21 cellular contexts compared by ENCODE assay signal in genomic region chr9:134548185-134548584, GRCh38.
DNase-seq lines count a peak whose midpoint lies in the region; ATAC-seq and TF ChIP-seq lines count a peak whose summit lies in the region.
"Had no signal": no experiment of that assay in that cellular context is flagged by ENCODE, and none has a peak within 500 bp of the region (broad histone marks: within the 10 kb centered on the region; RNA-seq: fewer than 3 reads in every experiment).

No MANE protein-coding gene starts in this region.

- H3K4me3 Mint-ChIP-seq in natural killer cell treated with Interleukin-12 subunit alpha and Interleukin-12 subunit beta and Interleukin-15 and Interleukin-18, amount 100 ng/mL, for 72 hours: no peak overlapping the region
- H3K4me3 Mint-ChIP-seq in natural killer cell: no peak overlapping the region
- no peak overlapping the region for H3K4me3 Mint-ChIP-seq in mesothelial cell of epicardium
- H3K4me3 Mint-ChIP-seq: CD4-positive, alpha-beta memory T cell; GM23338; HFFc6; IgD-negative memory B cell had no signal

- intact Hi-C loops in natural killer cell (cut with micrococcal nuclease): no loop called here
- intact Hi-C loops in posterior vena cava (cut with DNase I): no loop called here

- ATAC-seq in natural killer cell treated with Interleukin-12 subunit alpha and Interleukin-12 subunit beta and Interleukin-15 and Interleukin-18, amount 100 ng/mL, for 72 hours: no peak
- ATAC-seq in natural killer cell (no peak), GM21576 (IDR thresholded peaks at IDR 0.05; ENCODE audit: unreplicated experiment) (no peak), HG02938 (IDR thresholded peaks at IDR 0.05; ENCODE audit: unreplicated experiment) (no peak)
- ATAC-seq: GM23338 had no signal

- no peak for TF ChIP-seq CTCF in natural killer cell (IDR thresholded peaks at IDR 0.05)
- TF ChIP-seq CTCF in mesothelial cell of epicardium (IDR thresholded peaks at IDR 0.05; ENCODE audit: unreplicated experiment): no peak
- no peak for TF ChIP-seq CTCF in foreskin fibroblast (IDR thresholded peaks at IDR 0.05; ENCODE audit: low read depth, low read length)

- H3K4me3 ChIP-seq in foreskin fibroblast (ENCODE audit: low read depth in 1 of 2, low read length in 2 of 2): no peak overlapping the region
- H3K4me3 ChIP-seq: GM23338, HAP-1, PC-9 had no signal

- H3K4me1 Mint-ChIP-seq in natural killer cell treated with Interleukin-12 subunit alpha and Interleukin-12 subunit beta and Interleukin-15 and Interleukin-18, amount 100 ng/mL, for 72 hours (ENCODE audit: low read depth in 2 of 2): no peaks in the 10 kb centered on the region
- no peaks in the 10 kb centered on the region for H3K4me1 Mint-ChIP-seq in natural killer cell
- H3K4me1 Mint-ChIP-seq in mesothelial cell of epicardium: peaks cover 75% of the 10 kb centered on the region
- H3K4me1 Mint-ChIP-seq: CD4-positive, alpha-beta memory T cell; IgD-negative memory B cell had no signal

- no peaks in the 10 kb centered on the region for H3K9me3 Mint-ChIP-seq in natural killer cell treated with Interleukin-12 subunit alpha and Interleukin-12 subunit beta and Interleukin-15 and Interleukin-18, amount 100 ng/mL, for 72 hours
- H3K9me3 Mint-ChIP-seq in natural killer cell (no peaks in the 10 kb centered on the region), mesothelial cell of epicardium (no peaks in the 10 kb centered on the region)
- H3K9me3 Mint-ChIP-seq: IgD-negative memory B cell had no signal

- peaks cover 6% of the 10 kb centered on the region in 2 donors for H3K27me3 Mint-ChIP-seq in natural killer cell treated with Interleukin-12 subunit alpha and Interleukin-12 subunit beta and Interleukin-15 and Interleukin-18, amount 100 ng/mL, for 72 hours
- H3K27me3 Mint-ChIP-seq in natural killer cell (ENCODE audit: low read depth in 2 of 2) (peaks cover 0 to 3% of the 10 kb centered on the region in 2 donors), mesothelial cell of epicardium (ENCODE audit: low read depth) (no peaks in the 10 kb centered on the region)

- DNase-seq in natural killer cell treated with Interleukin-12 subunit alpha and Interleukin-12 subunit beta and Interleukin-15 and Interleukin-18, amount 100 ng/mL, for 72 hours (ENCODE audit: low spot score): peak; percentile 25
- DNase-seq in natural killer cell (no peak), mesothelial cell of epicardium (ENCODE audit: low spot score in 2 of 2, unreplicated experiment in 2 of 2) (no peak), posterior vena cava (ENCODE audit: low spot score) (peak; percentile 58), foreskin fibroblast (no peak)
- DNase-seq: CD4-positive, alpha-beta memory T cell; COR-L47; DMS53; HFFc6; MM.1S; NCI-H2029; NCI-H2227 treated with DMSO at 0.1 percent for 48 hours; NCI-H526 treated with DMSO at 0.1 percent for 48 hours; PC-9; RPMI8226; SHP77 had no signal

- no peaks in the 10 kb centered on the region for H3K36me3 Mint-ChIP-seq in natural killer cell treated with Interleukin-12 subunit alpha and Interleukin-12 subunit beta and Interleukin-15 and Interleukin-18, amount 100 ng/mL, for 72 hours
- H3K36me3 Mint-ChIP-seq in natural killer cell: no peaks in the 10 kb centered on the region
- no peaks in the 10 kb centered on the region for H3K36me3 Mint-ChIP-seq in mesothelial cell of epicardium
- H3K36me3 Mint-ChIP-seq: CD4-positive, alpha-beta memory T cell; IgD-negative memory B cell had no signal

- H3K27ac Mint-ChIP-seq in natural killer cell treated with Interleukin-12 subunit alpha and Interleukin-12 subunit beta and Interleukin-15 and Interleukin-18, amount 100 ng/mL, for 72 hours: no peak overlapping the region
- no peak overlapping the region for H3K27ac Mint-ChIP-seq in natural killer cell
- H3K27ac Mint-ChIP-seq in mesothelial cell of epicardium: peak overlapping the region; percentile 67
- H3K27ac Mint-ChIP-seq: CD4-positive, alpha-beta memory T cell; GM23338; HFFc6; IgD-negative memory B cell had no signal

Comparison
In these comparisons a context has a peak if more than half of its experiments do, and no peak if none do; other contexts are left out.
1. DNase-seq: peak in natural killer cell treated with Interleukin-12 subunit alpha and Interleukin-12 subunit beta and Interleukin-15 and Interleukin-18, amount 100 ng/mL, for 72 hours (single experiment) and posterior vena cava (single experiment); none in natural killer cell (single experiment), mesothelial cell of epicardium (0 of 2) and foreskin fibroblast (0 of 2).